In genomic region chr12:11652351-11653040, GRCh38 we compare ENCODE assay signal across 8 cellular contexts. TPM values are rescaled to one million over a fixed set of nuclear protein-coding genes. Genes with fewer than 3 reads are reported as not detected.
DNase-seq lines count a peak whose midpoint lies in the region; ATAC-seq and TF ChIP-seq lines count a peak whose summit lies in the region.

No MANE protein-coding gene starts in this region.

- TF ChIP-seq CTCF in parathyroid adenoma (IDR thresholded peaks at IDR 0.05): no peak

- H3K4me2 ChIP-seq in parathyroid adenoma (ENCODE audit: low read length): peak overlapping the region; percentile 87

- H3K27me3 Mint-ChIP-seq in activated naive CD4-positive, alpha-beta T cell treated with anti-CD3 and anti-CD28 coated beads for 36 hours (ENCODE audit: low read depth): no peaks in the 10 kb centered on the region
- no peaks in the 10 kb centered on the region for H3K27me3 Mint-ChIP-seq in activated CD4-positive, alpha-beta memory T cell treated with anti-CD3 and anti-CD28 coated beads, Interleukin-2, amount 10 ng/mL, durations not matched to agents 7 days and 5 days

- peak; percentile 37 for DNase-seq in activated naive CD4-positive, alpha-beta T cell treated with anti-CD3 and anti-CD28 coated beads for 36 hours
- no peak for DNase-seq in activated naive CD4-positive, alpha-beta T cell treated with anti-CD3 and anti-CD28 coated beads, Interleukin-2, amount 50 U/mL, for 16 hours
- DNase-seq in activated CD4-positive, alpha-beta memory T cell treated with anti-CD3 and anti-CD28 coated beads, Interleukin-2, amount 10 ng/mL, durations not matched to agents 7 days and 5 days: peak; percentile 24
- DNase-seq in germinal center (ENCODE audit: low spot score): peak; percentile 16
- DNase-seq in NCI-H1930 (lab: John Stamatoyannopoulos, UW): no peak

- CTCF ChIA-PET in activated naive CD4-positive, alpha-beta T cell treated with anti-CD3 and anti-CD28 coated beads for 36 hours (lab: Charles Lee): interaction anchor here (0.6 kb wide), 1 partner anchor 128 kb away, joined by 3 read pairs; no protein-coding TSS in a partner anchor
- CTCF ChIA-PET in activated CD4-positive, alpha-beta memory T cell treated with anti-CD3 and anti-CD28 coated beads, Interleukin-2, amount 10 ng/mL, durations not matched to agents 7 days and 5 days (lab: Charles Lee): interaction anchor here (1.1 to 1.6 kb wide), 2 partner anchors 11 to 381 kb away, joined by 3 to 7 read pairs; no protein-coding TSS in a partner anchor

- H3K27me3 ChIP-seq in HUES64 (ENCODE audit: insufficient read depth, low read length): no peaks in the 10 kb centered on the region
- no peaks in the 10 kb centered on the region for H3K27me3 ChIP-seq in parathyroid adenoma (ENCODE audit: control insufficient read depth, insufficient read depth, low read length)

- H3K27ac ChIP-seq in HUES64 (ENCODE audit: low read depth, low read length) (no peak overlapping the region), parathyroid adenoma (peak overlapping the region; percentile 68)

- H3K9me3 Mint-ChIP-seq in activated naive CD4-positive, alpha-beta T cell treated with anti-CD3 and anti-CD28 coated beads for 36 hours: no peaks in the 10 kb centered on the region
- H3K9me3 Mint-ChIP-seq in activated CD4-positive, alpha-beta memory T cell treated with anti-CD3 and anti-CD28 coated beads, Interleukin-2, amount 10 ng/mL, durations not matched to agents 7 days and 5 days: no peaks in the 10 kb centered on the region

- peaks cover 24% of the 10 kb centered on the region for H3K36me3 Mint-ChIP-seq in activated naive CD4-positive, alpha-beta T cell treated with anti-CD3 and anti-CD28 coated beads for 36 hours (ENCODE audit: low read depth)
- H3K36me3 Mint-ChIP-seq in activated CD4-positive, alpha-beta memory T cell treated with anti-CD3 and anti-CD28 coated beads, Interleukin-2, amount 10 ng/mL, durations not matched to agents 7 days and 5 days (ENCODE audit: low read depth): peaks cover 32% of the 10 kb centered on the region

- peak overlapping the region; percentile 99 for H3K27ac Mint-ChIP-seq in activated naive CD4-positive, alpha-beta T cell treated with anti-CD3 and anti-CD28 coated beads for 36 hours
- peak overlapping the region; percentile 96 for H3K27ac Mint-ChIP-seq in activated CD4-positive, alpha-beta memory T cell treated with anti-CD3 and anti-CD28 coated beads, Interleukin-2, amount 10 ng/mL, durations not matched to agents 7 days and 5 days

- H3K9ac ChIP-seq in HUES64 (ENCODE audit: low read depth, low read length) (0 out of 2 replicates have a peak overlapping the region, but pooled peaks have one; percentile 20), parathyroid adenoma (no peak overlapping the region)

- WGBS in HUES64: 53% methylated on average over 16 of the region's 16 CpGs

- peaks cover 54% of the 10 kb centered on the region for H3K4me1 ChIP-seq in HUES64 (ENCODE audit: insufficient read depth, low read length)
- peaks cover 10% of the 10 kb centered on the region for H3K4me1 ChIP-seq in parathyroid adenoma

- no peak for ATAC-seq in GM18519 (IDR thresholded peaks at IDR 0.05; ENCODE audit: low FRiP score, unreplicated experiment)

- H3K4me1 Mint-ChIP-seq in activated naive CD4-positive, alpha-beta T cell treated with anti-CD3 and anti-CD28 coated beads for 36 hours (ENCODE audit: low read depth): peaks cover 54% of the 10 kb centered on the region
- H3K4me1 Mint-ChIP-seq in activated CD4-positive, alpha-beta memory T cell treated with anti-CD3 and anti-CD28 coated beads, Interleukin-2, amount 10 ng/mL, durations not matched to agents 7 days and 5 days: peaks cover 58% of the 10 kb centered on the region

- POLR2A ChIA-PET in activated CD4-positive, alpha-beta memory T cell treated with anti-CD3 and anti-CD28 coated beads, Interleukin-2, amount 10 ng/mL, durations not matched to agents 7 days and 5 days (lab: Charles Lee): interaction anchor here (1.2 to 1.8 kb wide), 3 partner anchors 11 to 357 kb away, joined by 4 to 9 read pairs (median 5); no protein-coding TSS in a partner anchor

- H2AFZ ChIP-seq in parathyroid adenoma: peak overlapping the region; percentile 9

- H3K4me3 Mint-ChIP-seq in activated naive CD4-positive, alpha-beta T cell treated with anti-CD3 and anti-CD28 coated beads for 36 hours: peak overlapping the region; percentile 98
- H3K4me3 Mint-ChIP-seq in activated CD4-positive, alpha-beta memory T cell treated with anti-CD3 and anti-CD28 coated beads, Interleukin-2, amount 10 ng/mL, durations not matched to agents 7 days and 5 days: peak overlapping the region; percentile 87

- peaks cover 22% of the 10 kb centered on the region for H3K79me2 ChIP-seq in parathyroid adenoma

- peak overlapping the region; percentile 94; the same call in 1 of the 2 replicates for H3K4me3 ChIP-seq in HUES64 (ENCODE audit: low read length)
- H3K4me3 ChIP-seq in parathyroid adenoma (ENCODE audit: low read depth, low read length): peak overlapping the region; percentile 81

- H3K9me3 ChIP-seq in HUES64 (ENCODE audit: insufficient read depth, low read depth, low read length): no peaks in the 10 kb centered on the region
- no peaks in the 10 kb centered on the region for H3K9me3 ChIP-seq in parathyroid adenoma (ENCODE audit: control insufficient read depth, low read length)

- H3K36me3 ChIP-seq in HUES64 (ENCODE audit: insufficient read depth, low read length) (no peaks in the 10 kb centered on the region), parathyroid adenoma (ENCODE audit: control insufficient read depth, insufficient read depth, low read length) (no peaks in the 10 kb centered on the region)

- intact Hi-C loops in activated naive CD4-positive, alpha-beta T cell treated with anti-CD3 and anti-CD28 coated beads for 36 hours (cut with micrococcal nuclease): loop anchor here (5.0 to 10.0 kb wide), 2 partner anchors 480 to 1788 kb away; partner anchors contain the start of genes CLEC2B and SMIM10L1

RNA-seq across cellular contexts. Expression of gene ETV6, which starts 3.0 kb away (rescaled TPM):
- total RNA-seq in activated naive CD4-positive, alpha-beta T cell treated with anti-CD3 and anti-CD28 coated beads for 36 hours: 10 to 100 TPM; 48.1 to 48.6 TPM
- 9.4 TPM for polyA plus RNA-seq in HUES64 (2013, experiment 1 of 2)
- polyA plus RNA-seq in HUES64 (2013, experiment 2 of 2): 9.8 TPM
- 10 to 100 TPM; 53.7 to 54.9 TPM for total RNA-seq in activated CD4-positive, alpha-beta memory T cell treated with anti-CD3 and anti-CD28 coated beads, Interleukin-2, amount 10 ng/mL, durations not matched to agents 7 days and 5 days

Comparison
In these comparisons a context has a peak if more than half of its experiments do, and no peak if none do; other contexts are left out.
1. DNase-seq: peak in activated naive CD4-positive, alpha-beta T cell treated with anti-CD3 and anti-CD28 coated beads for 36 hours (single experiment), activated CD4-positive, alpha-beta memory T cell treated with anti-CD3 and anti-CD28 coated beads, Interleukin-2, amount 10 ng/mL, durations not matched to agents 7 days and 5 days (single experiment) and germinal center (single experiment); none in activated naive CD4-positive, alpha-beta T cell treated with anti-CD3 and anti-CD28 coated beads, Interleukin-2, amount 50 U/mL, for 16 hours (single experiment) and NCI-H1930 (0 of 2).